ENCODE assay signal across 15 cellular contexts in the genomic region with DNA sequence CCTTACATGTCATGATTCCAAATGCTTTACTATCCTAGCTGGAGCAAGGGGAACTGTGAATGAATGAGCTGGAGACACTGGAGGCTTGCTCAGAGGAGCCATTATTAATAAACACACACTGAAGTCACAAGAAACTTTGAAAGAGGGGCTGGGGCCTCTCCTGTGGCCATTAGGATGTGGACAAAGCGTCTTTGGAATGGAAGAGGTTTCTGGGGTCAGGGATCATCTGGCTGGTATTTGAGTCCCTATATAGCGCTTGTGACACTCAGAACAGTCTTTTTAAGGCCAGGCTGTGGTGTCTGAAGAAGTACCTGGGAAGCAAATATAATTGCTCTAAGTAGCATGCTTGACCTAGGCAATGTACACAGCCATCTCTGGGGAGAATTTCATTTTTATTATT.
"Had no signal": no experiment of that assay in that cellular context is flagged by ENCODE, and none has a peak within 500 bp of the region (broad histone marks: within the 10 kb centered on the region; RNA-seq: fewer than 3 reads in every experiment).

No MANE protein-coding gene starts in this region.

- DNase-seq: activated CD4-positive, alpha-beta memory T cell treated with anti-CD3 and anti-CD28 coated beads for 36 hours; activated CD4-positive, CD25-positive, alpha-beta regulatory T cell treated with anti-CD3 and anti-CD28 coated beads, Interleukin-2, amount 50 U/mL, for 72 hours; activated naive CD4-positive, alpha-beta T cell; aorta; caudate nucleus; effector CD8-positive, alpha-beta T cell; hippocampal formation; pancreas; SHP77 treated with DMSO at 0.1 percent for 48 hours; T-helper 2 cell; transverse colon had no signal

- H3K4me3 ChIP-seq: coronary artery, lung, pancreas, skin epidermis, transverse colon had no signal

- H3K36me3 Mint-ChIP-seq: activated CD4-positive, alpha-beta memory T cell treated with anti-CD3 and anti-CD28 coated beads for 36 hours; natural killer cell treated with Interleukin-12 subunit alpha and Interleukin-12 subunit beta and Interleukin-15 and Interleukin-18, amount 100 ng/mL, for 72 hours had no signal

- H3K27me3 ChIP-seq: pancreas, transverse colon had no signal

- H3K27ac Mint-ChIP-seq: activated CD4-positive, alpha-beta memory T cell treated with anti-CD3 and anti-CD28 coated beads for 36 hours; natural killer cell treated with Interleukin-12 subunit alpha and Interleukin-12 subunit beta and Interleukin-15 and Interleukin-18, amount 100 ng/mL, for 72 hours had no signal

- H3K27ac ChIP-seq: skin epidermis, transverse colon had no signal

- H3K9me3 Mint-ChIP-seq: activated CD4-positive, alpha-beta memory T cell treated with anti-CD3 and anti-CD28 coated beads for 36 hours had no signal

- H3K4me1 ChIP-seq: pancreas had no signal

- H3K9me3 ChIP-seq: pancreas, transverse colon had no signal

- H3K27me3 Mint-ChIP-seq: activated CD4-positive, alpha-beta memory T cell treated with anti-CD3 and anti-CD28 coated beads for 36 hours had no signal

- H3K36me3 ChIP-seq: pancreas, transverse colon had no signal

- H3K4me3 Mint-ChIP-seq: activated CD4-positive, alpha-beta memory T cell treated with anti-CD3 and anti-CD28 coated beads for 36 hours; natural killer cell treated with Interleukin-12 subunit alpha and Interleukin-12 subunit beta and Interleukin-15 and Interleukin-18, amount 100 ng/mL, for 72 hours had no signal
